Comparison of ENCODE assay signal across 27 cellular contexts in genomic region chr7:19066109-19066508, GRCh38. TPM values are rescaled to one million over a fixed set of nuclear protein-coding genes. Genes with fewer than 3 reads are reported as not detected.
"Had no signal": no experiment of that assay in that cellular context is flagged by ENCODE, and none has a peak within 500 bp of the region (broad histone marks: within the 10 kb centered on the region; RNA-seq: fewer than 3 reads in every experiment).

No MANE protein-coding gene starts in this region.

- FAIRE-seq: endometrium had no signal

- H3K4me1 ChIP-seq: psoas muscle, right atrium auricular region, tibial artery had no signal

- H3K9me3 Mint-ChIP-seq: brain; dendritic cell treated with granulocyte-macrophage colony-stimulating factor and Interleukin-4, amounts not matched to agents 40 ng/mL and 50 ng/mL, for 4 days; natural killer cell; stimulated activated effector memory CD8-positive, alpha-beta T cell treated with anti-CD3 and anti-CD28 coated beads, Interleukin-12 subunit alpha, Interleukin-12 subunit beta, amount 100 ng/mL, for 72 hours had no signal

- H2AFZ ChIP-seq: hepatocyte had no signal

- H3K9me3 ChIP-seq: ovary, psoas muscle, right atrium auricular region, tibial artery had no signal

- H3K4me1 Mint-ChIP-seq: activated naive CD8-positive, alpha-beta T cell treated with anti-CD3 and anti-CD28 coated beads, Interleukin-2, amount 10 ng/mL, durations not matched to agents 7 days and 5 days; brain; immature natural killer cell; natural killer cell; stimulated activated effector memory CD8-positive, alpha-beta T cell treated with anti-CD3 and anti-CD28 coated beads, Interleukin-12 subunit alpha, Interleukin-12 subunit beta, amount 100 ng/mL, for 72 hours; stimulated activated naive CD8-positive, alpha-beta T cell treated with anti-CD3 and anti-CD28 coated beads, Interleukin-15, amount 100 ng/mL, for 72 hours; T-helper 17 cell had no signal

- H3K27ac ChIP-seq: hepatocyte, ovary, psoas muscle, right atrium auricular region, skin epidermis, tibial artery had no signal

- H3K36me3 ChIP-seq: ovary, right atrium auricular region, tibial artery had no signal

- H3K4me2 ChIP-seq: hepatocyte had no signal

- H3K27ac Mint-ChIP-seq: activated CD4-positive, alpha-beta memory T cell treated with anti-CD3 and anti-CD28 coated beads for 36 hours; activated naive CD4-positive, alpha-beta T cell treated with anti-CD3 and anti-CD28 coated beads for 36 hours; activated naive CD8-positive, alpha-beta T cell treated with anti-CD3 and anti-CD28 coated beads, Interleukin-2, amount 10 ng/mL, durations not matched to agents 7 days and 5 days; brain; dendritic cell treated with granulocyte-macrophage colony-stimulating factor and Interleukin-4, amounts not matched to agents 40 ng/mL and 50 ng/mL, for 4 days; immature natural killer cell; natural killer cell; stimulated activated effector memory CD8-positive, alpha-beta T cell treated with anti-CD3 and anti-CD28 coated beads, Interleukin-12 subunit alpha, Interleukin-12 subunit beta, amount 100 ng/mL, for 72 hours; stimulated activated naive CD8-positive, alpha-beta T cell treated with anti-CD3 and anti-CD28 coated beads, Interleukin-15, amount 100 ng/mL, for 72 hours; T-helper 17 cell had no signal

- H3K79me2 ChIP-seq: hepatocyte had no signal

- H3K4me3 Mint-ChIP-seq: activated CD4-positive, alpha-beta memory T cell treated with anti-CD3 and anti-CD28 coated beads for 36 hours; activated naive CD4-positive, alpha-beta T cell treated with anti-CD3 and anti-CD28 coated beads for 36 hours; activated naive CD8-positive, alpha-beta T cell treated with anti-CD3 and anti-CD28 coated beads, Interleukin-2, amount 10 ng/mL, durations not matched to agents 7 days and 5 days; brain; dendritic cell treated with granulocyte-macrophage colony-stimulating factor and Interleukin-4, amounts not matched to agents 40 ng/mL and 50 ng/mL, for 4 days; immature natural killer cell; mesothelial cell of epicardium; natural killer cell; stimulated activated effector memory CD8-positive, alpha-beta T cell treated with anti-CD3 and anti-CD28 coated beads, Interleukin-12 subunit alpha, Interleukin-12 subunit beta, amount 100 ng/mL, for 72 hours; stimulated activated naive CD8-positive, alpha-beta T cell treated with anti-CD3 and anti-CD28 coated beads, Interleukin-15, amount 100 ng/mL, for 72 hours; T-helper 17 cell had no signal

- DNase-seq: activated CD4-positive, alpha-beta memory T cell treated with anti-CD3 and anti-CD28 coated beads for 36 hours; activated CD4-positive, alpha-beta T cell treated with anti-CD3 and anti-CD28 coated beads for 4 hours; activated CD4-positive, CD25-positive, alpha-beta regulatory T cell; activated naive CD4-positive, alpha-beta T cell treated with anti-CD3 and anti-CD28 coated beads for 36 hours; activated naive CD8-positive, alpha-beta T cell treated with anti-CD3 and anti-CD28 coated beads, Interleukin-2, amount 10 ng/mL, durations not matched to agents 7 days and 5 days; activated T-cell treated with anti-CD3 and anti-CD28 coated beads, Interleukin-2, amount 50 U/mL, for 48 hours; effector CD4-positive, alpha-beta T cell; glutamatergic neuron; immature natural killer cell; left ventricle myocardium superior; mammary epithelial cell; natural killer cell; ovary; psoas muscle; stimulated activated CD4-positive, alpha-beta T cell treated with anti-CD3 and anti-CD28 coated beads, Interleukin-1b, Interleukin-23, amount 100 ng/mL, for 48 hours; stimulated activated naive CD8-positive, alpha-beta T cell treated with anti-CD3 and anti-CD28 coated beads, Interleukin-15, amount 100 ng/mL, for 72 hours; T-helper 17 cell; tibial artery had no signal

- H3K36me3 Mint-ChIP-seq: activated CD4-positive, alpha-beta memory T cell treated with anti-CD3 and anti-CD28 coated beads for 36 hours; activated naive CD8-positive, alpha-beta T cell treated with anti-CD3 and anti-CD28 coated beads, Interleukin-2, amount 10 ng/mL, durations not matched to agents 7 days and 5 days; brain; immature natural killer cell; natural killer cell; stimulated activated effector memory CD8-positive, alpha-beta T cell treated with anti-CD3 and anti-CD28 coated beads, Interleukin-12 subunit alpha, Interleukin-12 subunit beta, amount 100 ng/mL, for 72 hours had no signal

- H3K4me3 ChIP-seq: hepatocyte, ovary, psoas muscle, right atrium auricular region, skin epidermis, tibial artery had no signal

- ATAC-seq: left ventricle myocardium superior; natural killer cell; psoas muscle; stimulated activated effector memory CD8-positive, alpha-beta T cell treated with anti-CD3 and anti-CD28 coated beads, Interleukin-12 subunit alpha, Interleukin-12 subunit beta, amount 100 ng/mL, for 72 hours; stimulated activated naive CD8-positive, alpha-beta T cell treated with anti-CD3 and anti-CD28 coated beads, Interleukin-15, amount 100 ng/mL, for 72 hours; T-helper 17 cell had no signal

- H3K27me3 ChIP-seq: hepatocyte, ovary, right atrium auricular region, tibial artery had no signal

- H3K27me3 Mint-ChIP-seq: activated CD4-positive, alpha-beta memory T cell treated with anti-CD3 and anti-CD28 coated beads for 36 hours; activated naive CD8-positive, alpha-beta T cell treated with anti-CD3 and anti-CD28 coated beads, Interleukin-2, amount 10 ng/mL, durations not matched to agents 7 days and 5 days; brain; dendritic cell treated with granulocyte-macrophage colony-stimulating factor and Interleukin-4, amounts not matched to agents 40 ng/mL and 50 ng/mL, for 4 days; stimulated activated naive CD8-positive, alpha-beta T cell treated with anti-CD3 and anti-CD28 coated beads, Interleukin-15, amount 100 ng/mL, for 72 hours; T-helper 17 cell had no signal

RNA-seq across cellular contexts. Expression of gene TWIST1, which starts 51.3 kb away (rescaled TPM):
- total RNA-seq: activated naive CD4-positive, alpha-beta T cell treated with anti-CD3 and anti-CD28 coated beads for 36 hours; activated naive CD8-positive, alpha-beta T cell treated with anti-CD3 and anti-CD28 coated beads, Interleukin-2, amount 10 ng/mL, durations not matched to agents 7 days and 5 days; epithelial cell of proximal tubule; natural killer cell; T-helper 17 cell had no signal
